Comparison of ENCODE assay signal across 8 cellular contexts in the genomic region with DNA sequence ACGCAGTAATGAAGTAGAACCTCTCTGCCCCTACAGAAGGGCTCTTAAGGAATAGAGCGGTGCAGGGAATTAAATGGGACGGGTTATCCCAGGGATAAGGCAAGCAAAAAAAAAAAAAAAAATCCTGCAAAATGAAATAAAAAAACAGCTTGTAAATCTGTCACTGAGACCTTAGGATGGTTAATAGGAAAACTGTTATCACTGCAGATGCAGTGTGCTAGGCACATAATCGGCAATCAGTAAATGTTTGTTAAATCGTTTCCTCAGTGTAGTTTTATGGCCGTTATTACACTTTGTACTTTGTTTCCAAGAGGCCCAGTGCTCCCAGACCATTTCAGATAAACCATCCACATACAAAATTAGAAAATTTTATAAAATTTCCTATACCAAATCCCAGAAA. TPM values are rescaled to one million over a fixed set of nuclear protein-coding genes. Genes with fewer than 3 reads are reported as not detected.
DNase-seq lines count a peak whose midpoint lies in the region; ATAC-seq and TF ChIP-seq lines count a peak whose summit lies in the region.

No MANE protein-coding gene starts in this region.

- peak overlapping the region; percentile 94 to 95 for H3K27ac ChIP-seq in testis

- WGBS in testis, 2 donors: 0 to 2% methylated on average over 6 of the region's 6 CpGs

- peak overlapping the region; percentile 95 for H3K27ac Mint-ChIP-seq in activated CD4-positive, alpha-beta T cell treated with anti-CD3 and anti-CD28 coated beads, Interleukin-2, amount 10 ng/mL, durations not matched to agents 7 days and 5 days
- H3K27ac Mint-ChIP-seq in activated naive CD8-positive, alpha-beta T cell treated with anti-CD3 and anti-CD28 coated beads for 36 hours: peak overlapping the region; percentile 98

- CTCF ChIA-PET in activated CD4-positive, alpha-beta T cell treated with anti-CD3 and anti-CD28 coated beads, Interleukin-2, amount 10 ng/mL, durations not matched to agents 7 days and 5 days (lab: Charles Lee): interaction anchor here (0.6 to 0.7 kb wide), 2 partner anchors 62 to 248 kb away, joined by 3 read pairs; no protein-coding TSS in a partner anchor

- DNase-seq in activated CD4-positive, alpha-beta T cell treated with anti-CD3 and anti-CD28 coated beads, Interleukin-2, amount 10 ng/mL, durations not matched to agents 7 days and 5 days: no peak
- no peak for DNase-seq in activated CD4-positive, alpha-beta T cell treated with anti-CD3 and anti-CD28 coated beads for 48 hours
- no peak for DNase-seq in activated naive CD8-positive, alpha-beta T cell treated with anti-CD3 and anti-CD28 coated beads for 36 hours
- no peak for DNase-seq in kidney epithelial cell (ENCODE audit: low read depth)
- no peak for DNase-seq in testis
- DNase-seq in pons (ENCODE audit: low spot score): no peak

- no peak for TF ChIP-seq POLR2A in testis (IDR thresholded peaks at IDR 0.05)

- H3K4me1 Mint-ChIP-seq in activated CD4-positive, alpha-beta T cell treated with anti-CD3 and anti-CD28 coated beads, Interleukin-2, amount 10 ng/mL, durations not matched to agents 7 days and 5 days: peaks cover 29% of the 10 kb centered on the region
- H3K4me1 Mint-ChIP-seq in activated naive CD8-positive, alpha-beta T cell treated with anti-CD3 and anti-CD28 coated beads for 36 hours: peaks cover 26% of the 10 kb centered on the region

- H3K36me3 ChIP-seq in kidney epithelial cell (ENCODE audit: control insufficient read depth, insufficient read depth, low read length) (no peaks in the 10 kb centered on the region), testis (ENCODE audit: low read depth, missing control alignments) (no peaks in the 10 kb centered on the region)

- intact Hi-C loops in testis (cut with DNase I; ENCODE audit: low total_unique reads): no loop called here

- H3K36me3 Mint-ChIP-seq in activated CD4-positive, alpha-beta T cell treated with anti-CD3 and anti-CD28 coated beads, Interleukin-2, amount 10 ng/mL, durations not matched to agents 7 days and 5 days (ENCODE audit: low read depth): peaks cover 15% of the 10 kb centered on the region
- H3K36me3 Mint-ChIP-seq in activated naive CD8-positive, alpha-beta T cell treated with anti-CD3 and anti-CD28 coated beads for 36 hours: peaks cover 28% of the 10 kb centered on the region

- H3K27me3 ChIP-seq in kidney epithelial cell (ENCODE audit: control insufficient read depth, insufficient read depth, low read length) (no peaks in the 10 kb centered on the region), testis (no peaks in the 10 kb centered on the region)

- H3K4me3 ChIP-seq in kidney epithelial cell (ENCODE audit: low read depth, low read length) (peak overlapping the region; percentile 72), testis (peak overlapping the region; percentile 59 to 73)

- TF ChIP-seq CTCF in kidney epithelial cell (IDR thresholded peaks at IDR 0.05; ENCODE audit: insufficient read depth, low read length, poor library complexity, severe bottlenecking) (no peak), testis (IDR thresholded peaks at IDR 0.05) (no peak)

- peaks cover 5% of the 10 kb centered on the region for H3K4me1 ChIP-seq in testis

- no peaks in the 10 kb centered on the region for H3K27me3 Mint-ChIP-seq in activated CD4-positive, alpha-beta T cell treated with anti-CD3 and anti-CD28 coated beads, Interleukin-2, amount 10 ng/mL, durations not matched to agents 7 days and 5 days
- no peaks in the 10 kb centered on the region for H3K27me3 Mint-ChIP-seq in activated naive CD8-positive, alpha-beta T cell treated with anti-CD3 and anti-CD28 coated beads for 36 hours

- no peaks in the 10 kb centered on the region for H3K9me3 Mint-ChIP-seq in activated CD4-positive, alpha-beta T cell treated with anti-CD3 and anti-CD28 coated beads, Interleukin-2, amount 10 ng/mL, durations not matched to agents 7 days and 5 days
- no peaks in the 10 kb centered on the region for H3K9me3 Mint-ChIP-seq in activated naive CD8-positive, alpha-beta T cell treated with anti-CD3 and anti-CD28 coated beads for 36 hours

- POLR2A ChIA-PET in activated CD4-positive, alpha-beta T cell treated with anti-CD3 and anti-CD28 coated beads, Interleukin-2, amount 10 ng/mL, durations not matched to agents 7 days and 5 days (lab: Charles Lee): no interaction called here

- peak overlapping the region; percentile 83 for H3K4me3 Mint-ChIP-seq in activated CD4-positive, alpha-beta T cell treated with anti-CD3 and anti-CD28 coated beads, Interleukin-2, amount 10 ng/mL, durations not matched to agents 7 days and 5 days
- H3K4me3 Mint-ChIP-seq in activated naive CD8-positive, alpha-beta T cell treated with anti-CD3 and anti-CD28 coated beads for 36 hours: peak overlapping the region; percentile 91

- H3K9me3 ChIP-seq in testis: no peaks in the 10 kb centered on the region

- ATAC-seq in GM21576 (IDR thresholded peaks at IDR 0.05; ENCODE audit: unreplicated experiment) (no peak), GM19467 (IDR thresholded peaks at IDR 0.05; ENCODE audit: unreplicated experiment) (no peak)

RNA-seq across cellular contexts. Expression of a gene that starts 1.0 kb away (rescaled TPM):
- 10 to 100 TPM; 41.7 to 46.9 TPM for total RNA-seq in activated CD4-positive, alpha-beta T cell treated with anti-CD3 and anti-CD28 coated beads, Interleukin-2, amount 10 ng/mL, durations not matched to agents 7 days and 5 days
- 10 to 100 TPM; 19.2 to 19.3 TPM for total RNA-seq in activated naive CD8-positive, alpha-beta T cell treated with anti-CD3 and anti-CD28 coated beads for 36 hours
- total RNA-seq in kidney epithelial cell (44.7 and 51.1 TPM in 2 replicates), testis (10 to 100 TPM; 31.1 to 39.5 TPM)
- 46.3 TPM for polyA plus RNA-seq in testis (ENCODE audit: insufficient read depth, low read depth, low replicate concordance)

RNA-seq across cellular contexts. Expression of a gene that starts 1.3 kb away (rescaled TPM):
- total RNA-seq in activated CD4-positive, alpha-beta T cell treated with anti-CD3 and anti-CD28 coated beads, Interleukin-2, amount 10 ng/mL, durations not matched to agents 7 days and 5 days: 10 to 100 TPM; 28.9 to 29.5 TPM
- 10 to 100 TPM; 51.3 to 56.3 TPM for total RNA-seq in activated naive CD8-positive, alpha-beta T cell treated with anti-CD3 and anti-CD28 coated beads for 36 hours
- 24.4 and 39.6 TPM in 2 replicates for total RNA-seq in kidney epithelial cell
- total RNA-seq in testis: 10 to 100 TPM; 12.5 to 16.2 TPM
- polyA plus RNA-seq in testis (ENCODE audit: insufficient read depth, low read depth, low replicate concordance): 17.9 TPM

RNA-seq across cellular contexts. Expression of a gene that starts 18.2 kb away (rescaled TPM):
- 100 to 1,000 TPM; 255 to 425 TPM for total RNA-seq in activated CD4-positive, alpha-beta T cell treated with anti-CD3 and anti-CD28 coated beads, Interleukin-2, amount 10 ng/mL, durations not matched to agents 7 days and 5 days
- total RNA-seq in activated naive CD8-positive, alpha-beta T cell treated with anti-CD3 and anti-CD28 coated beads for 36 hours: 100 to 1,000 TPM; 329 to 361 TPM
- total RNA-seq in kidney epithelial cell: 1,018 and 3,844 TPM in 2 replicates
- 100 to 1,000 TPM; 177 to 507 TPM for total RNA-seq in testis
- polyA plus RNA-seq in testis (ENCODE audit: insufficient read depth, low read depth, low replicate concordance): 619 TPM

RNA-seq across cellular contexts. Expression of a gene that starts 23.1 kb away (rescaled TPM):
- total RNA-seq in activated CD4-positive, alpha-beta T cell treated with anti-CD3 and anti-CD28 coated beads, Interleukin-2, amount 10 ng/mL, durations not matched to agents 7 days and 5 days: not detected
- 1 to 10 TPM in 1 of 2 experiments, under 1 TPM in 1; 0.85 to 1.1 TPM for total RNA-seq in activated naive CD8-positive, alpha-beta T cell treated with anti-CD3 and anti-CD28 coated beads for 36 hours
- total RNA-seq in kidney epithelial cell (not detected in 2 replicates), testis (1 to 10 TPM; 3.6 to 6.9 TPM)
- 3.9 TPM for polyA plus RNA-seq in testis (ENCODE audit: insufficient read depth, low read depth, low replicate concordance)
